ENCODE assay signal across 1 cellular context in the genomic region with DNA sequence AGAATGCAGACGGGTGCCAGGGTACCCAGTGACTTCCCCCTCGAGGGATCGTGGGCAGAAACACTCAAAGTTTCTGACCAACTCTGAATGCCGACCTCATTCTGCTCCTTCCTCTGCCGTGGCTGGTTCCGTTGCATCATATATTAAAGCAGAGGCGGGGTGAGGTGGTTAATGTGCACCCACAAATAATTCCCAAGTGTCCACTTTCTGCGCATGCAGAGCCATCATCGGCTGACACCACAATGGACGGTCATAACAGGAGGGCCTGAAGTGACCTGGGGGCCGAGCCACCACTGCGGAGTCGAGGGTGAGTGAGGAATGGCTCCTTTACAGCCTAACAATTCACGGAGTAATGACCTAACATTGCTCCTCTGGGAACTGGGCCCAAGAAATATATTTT.
TF ChIP-seq lines count a peak whose summit lies in the region.

No MANE protein-coding gene starts in this region.

TF ChIP-seq in IMR-90, 13 proteins besides CTCF, POLR2A, EP300 and RAD21:
- TF ChIP-seq RCOR1 (IDR thresholded peaks at IDR 0.05; ENCODE audit: insufficient replicate concordance, low read length) (no peak), CHD1 (IDR thresholded peaks at IDR 0.05; ENCODE audit: low read depth, low read length) (no peak), RFX5 (IDR thresholded peaks at IDR 0.05; ENCODE audit: low read depth, low read length) (no peak), CEBPB (IDR thresholded peaks at IDR 0.05; ENCODE audit: low read depth, low read length) (no peak), MXI1 (IDR thresholded peaks at IDR 0.05; ENCODE audit: borderline replicate concordance, low read depth, low read length) (no peak), FOS (IDR thresholded peaks at IDR 0.05; ENCODE audit: low read depth, low read length) (no peak), ELK1 (IDR thresholded peaks at IDR 0.05; ENCODE audit: borderline replicate concordance, low read depth, low read length) (no peak)
